In the genomic region with DNA sequence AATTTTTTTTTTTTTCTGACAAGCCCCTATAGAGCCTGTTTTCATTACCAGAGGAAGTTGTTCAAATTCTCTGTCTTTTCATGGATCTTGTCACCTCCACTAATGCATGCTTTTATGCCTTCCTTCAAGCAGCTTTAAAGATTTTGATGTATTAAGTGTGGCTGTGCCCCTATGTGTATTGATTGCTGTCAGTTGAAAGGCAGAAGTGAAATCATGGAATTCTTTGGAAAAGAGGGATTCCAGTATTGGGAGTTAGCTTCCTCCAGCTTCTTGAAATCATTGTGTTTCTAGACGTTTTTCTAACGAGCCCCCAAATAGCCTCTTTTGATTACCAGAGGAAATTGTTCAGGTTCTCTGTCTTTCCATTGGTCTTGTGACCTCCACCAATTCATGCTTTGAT, we compare ENCODE assay signal across 11 cellular contexts.
"Had no signal": no experiment of that assay in that cellular context is flagged by ENCODE, and none has a peak within 500 bp of the region (broad histone marks: within the 10 kb centered on the region; RNA-seq: fewer than 3 reads in every experiment).

No MANE protein-coding gene starts in this region.

- H3K4me3 ChIP-seq: GM23248, GM23338, HAP-1 had no signal

- H3K27ac ChIP-seq: GM23248 had no signal

- H3K36me3 ChIP-seq: HAP-1 had no signal

- H2AFZ ChIP-seq: GM23248, GM23338 had no signal

- H3K9me3 ChIP-seq: HAP-1 had no signal

- DNase-seq: GM23248, GOT3, H7, H9, HCEC 1CT, HFFc6 had no signal

- H3K9ac ChIP-seq: GM23248 had no signal

- H3K4me2 ChIP-seq: GM23338 had no signal

- FAIRE-seq: H1, H54 had no signal

- ATAC-seq: GM23338, HCT116 had no signal
